9 cellular contexts compared by ENCODE assay signal in genomic region chrX:15882704-15883539, GRCh38.
A peak's percentile ranks its signal among the peaks of the same experiment; 100 is the strongest.
DNase-seq lines count a peak whose midpoint lies in the region; ATAC-seq and TF ChIP-seq lines count a peak whose summit lies in the region.
"Had no signal": no experiment of that assay in that cellular context is flagged by ENCODE, and none has a peak within 500 bp of the region (broad histone marks: within the 10 kb centered on the region; RNA-seq: fewer than 3 reads in every experiment).

No MANE protein-coding gene starts in this region.

- no peak overlapping the region for H3K4me3 ChIP-seq in brain microvascular endothelial cell (ENCODE audit: low read depth, low read length)

- H3K36me3 ChIP-seq in brain microvascular endothelial cell (replicated peaks) = no peaks in the 10 kb centered on the region

- peak; percentile 70 for ATAC-seq in GM21367 (IDR thresholded peaks at IDR 0.05; ENCODE audit: unreplicated experiment)
- peak; percentile 71 for ATAC-seq in HG03565 (IDR thresholded peaks at IDR 0.05; ENCODE audit: unreplicated experiment)

- in situ Hi-C loops in brain microvascular endothelial cell (cut with HindIII; ENCODE audit: low pct_ligation_motif_present, low sequenced_read_pairs) = no loop called here

- no peak overlapping the region for H3K27ac ChIP-seq in brain microvascular endothelial cell

- no peaks in the 10 kb centered on the region for H3K27me3 ChIP-seq in brain microvascular endothelial cell (replicated peaks)

- DNase-seq in CMK (ENCODE audit: low read depth) (peak; percentile 11), brain microvascular endothelial cell (peak; percentile 29), NK-92 (lab: John Stamatoyannopoulos, UW; ENCODE audit: unreplicated experiment) (no peak), hepatic stellate cell (ENCODE audit: low spot score) (no peak), NCI-H1417 treated with DMSO at 0.1 percent for 48 hours (lab: John Stamatoyannopoulos, UW) (no peak)
- no peak for DNase-seq in stimulated activated CD8-positive, alpha-beta memory T cell treated with anti-CD3 and anti-CD28 coated beads, Interleukin-4, amount 100 ng/mL, for 48 hours
- DNase-seq: activated CD8-positive, alpha-beta memory T cell treated with anti-CD3 and anti-CD28 coated beads, Interleukin-2, amount 50 U/mL, for 48 hours had no signal

- no peak for TF ChIP-seq CTCF in brain microvascular endothelial cell (IDR thresholded peaks at IDR 0.05; ENCODE audit: low read depth, low read length, missing control alignments)

Comparison
In these comparisons a context has a peak if more than half of its experiments do, and no peak if none do; other contexts are left out.
1. DNase-seq: peak in CMK (single experiment) and brain microvascular endothelial cell (single experiment); none in stimulated activated CD8-positive, alpha-beta memory T cell treated with anti-CD3 and anti-CD28 coated beads, Interleukin-4, amount 100 ng/mL, for 48 hours (single experiment), NK-92 (single experiment), hepatic stellate cell (single experiment) and NCI-H1417 treated with DMSO at 0.1 percent for 48 hours (single experiment).